Comparison of ENCODE assay signal across 23 cellular contexts in genomic region chr11:70725272-70725671, GRCh38.
"Had no signal": no experiment of that assay in that cellular context is flagged by ENCODE, and none has a peak within 500 bp of the region (broad histone marks: within the 10 kb centered on the region; RNA-seq: fewer than 3 reads in every experiment).

No MANE protein-coding gene starts in this region.

- H3K9me3 Mint-ChIP-seq: activated CD4-positive, alpha-beta T cell treated with anti-CD3 and anti-CD28 coated beads, Interleukin-2, amount 10 ng/mL, durations not matched to agents 7 days and 5 days; activated T-cell treated with anti-CD3 and anti-CD28 coated beads, Interleukin-2, amount 50 U/mL, for 4 hours had no signal

- H3K36me3 Mint-ChIP-seq: activated CD4-positive, alpha-beta memory T cell treated with anti-CD3 and anti-CD28 coated beads for 36 hours; activated naive CD8-positive, alpha-beta T cell had no signal

- H3K27me3 Mint-ChIP-seq: activated CD4-positive, alpha-beta memory T cell treated with anti-CD3 and anti-CD28 coated beads for 36 hours; activated CD4-positive, alpha-beta T cell treated with anti-CD3 and anti-CD28 coated beads, Interleukin-2, amount 10 ng/mL, durations not matched to agents 7 days and 5 days; activated naive CD8-positive, alpha-beta T cell had no signal

- H3K4me1 Mint-ChIP-seq: activated CD4-positive, alpha-beta T cell treated with anti-CD3 and anti-CD28 coated beads, Interleukin-2, amount 10 ng/mL, durations not matched to agents 7 days and 5 days had no signal

- H3K9me3 ChIP-seq: SK-N-SH had no signal

- H3K27me3 ChIP-seq: brain microvascular endothelial cell, cardiac muscle cell had no signal

- H3K4me3 Mint-ChIP-seq: activated CD4-positive, alpha-beta memory T cell treated with anti-CD3 and anti-CD28 coated beads for 36 hours; activated CD4-positive, alpha-beta T cell treated with anti-CD3 and anti-CD28 coated beads, Interleukin-2, amount 10 ng/mL, durations not matched to agents 7 days and 5 days; activated naive CD4-positive, alpha-beta T cell treated with anti-CD3 and anti-CD28 coated beads for 36 hours; activated naive CD8-positive, alpha-beta T cell; activated T-cell treated with anti-CD3 and anti-CD28 coated beads, Interleukin-2, amount 50 U/mL, for 4 hours had no signal

- H3K36me3 ChIP-seq: brain microvascular endothelial cell, cardiac muscle cell had no signal

- H3K27ac Mint-ChIP-seq: activated CD4-positive, alpha-beta memory T cell treated with anti-CD3 and anti-CD28 coated beads for 36 hours; activated CD4-positive, alpha-beta T cell treated with anti-CD3 and anti-CD28 coated beads, Interleukin-2, amount 10 ng/mL, durations not matched to agents 7 days and 5 days; activated naive CD4-positive, alpha-beta T cell treated with anti-CD3 and anti-CD28 coated beads for 36 hours; activated naive CD8-positive, alpha-beta T cell had no signal

- H3K9ac ChIP-seq: SK-N-SH had no signal

- H3K27ac ChIP-seq: brain microvascular endothelial cell, cardiac muscle cell, VCaP had no signal

- H3K4me3 ChIP-seq: cardiac muscle cell had no signal

- H3K4me2 ChIP-seq: SK-N-SH had no signal

- DNase-seq: activated CD4-positive, alpha-beta memory T cell treated with anti-CD3 and anti-CD28 coated beads for 36 hours; activated CD4-positive, alpha-beta T cell treated with anti-CD3 and anti-CD28 coated beads, Interleukin-2, amount 10 ng/mL, durations not matched to agents 7 days and 5 days; activated CD4-positive, CD25-positive, alpha-beta regulatory T cell; activated CD8-positive, alpha-beta memory T cell treated with anti-CD3 and anti-CD28 coated beads for 24 hours; activated effector memory CD4-positive, alpha-beta T cell treated with anti-CD3 and anti-CD28 coated beads, Interleukin-2, amount 50 U/mL, for 16 hours; activated naive CD4-positive, alpha-beta T cell treated with anti-CD3 and anti-CD28 coated beads for 36 hours; activated T-cell treated with anti-CD3 and anti-CD28 coated beads, Interleukin-2, amount 50 U/mL, for 4 hours; brain microvascular endothelial cell; Kasumi-1; KBM-7; NCI-H1048; NCI-H1694; NCI-H2029; NCI-H2107; NCI-H345; NCI-H510A; NCI-H526 treated with DMSO at 0.1 percent for 48 hours; NCI-H82; SK-N-SH; T-helper 1 cell had no signal
